In the genomic region with DNA sequence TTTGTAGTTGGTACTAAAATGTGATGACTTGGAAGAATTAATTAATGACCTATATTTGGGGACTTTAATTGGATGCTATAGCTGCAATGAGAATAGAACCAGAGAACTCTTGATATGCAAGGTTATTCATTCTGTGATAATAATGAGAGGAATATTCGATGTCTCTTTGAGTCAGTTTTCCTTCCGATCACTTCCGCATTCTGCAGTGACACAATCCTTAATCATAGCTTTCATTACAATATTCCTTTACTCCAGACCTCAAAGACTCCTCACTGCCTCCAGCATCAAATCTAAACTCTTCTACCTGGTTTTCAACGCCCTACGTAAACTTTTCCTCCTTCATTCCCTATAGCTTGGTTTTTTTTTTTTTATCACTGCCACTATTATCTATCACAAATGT, we compare ENCODE assay signal across 1 cellular context.
TF ChIP-seq lines count a peak whose summit lies in the region.

No MANE protein-coding gene starts in this region.

TF ChIP-seq in endothelial cell of umbilical vein, 7 proteins besides CTCF, POLR2A, EP300 and RAD21:
- no peak for TF ChIP-seq MYC (IDR thresholded peaks at IDR 0.05; ENCODE audit: low read depth, low read length)
- TF ChIP-seq FOS (IDR thresholded peaks at IDR 0.05; ENCODE audit: borderline replicate concordance, insufficient read depth, low read length), result peak; percentile 95
- no peak for TF ChIP-seq EZH2 (IDR thresholded peaks at IDR 0.05; ENCODE audit: borderline replicate concordance, low read depth, low read length, severe bottlenecking)
- no peak for TF ChIP-seq POLR2AphosphoS5 (IDR thresholded peaks at IDR 0.05; ENCODE audit: insufficient read depth, low read depth, low read length)
- peak; percentile 49 for TF ChIP-seq JUN (IDR thresholded peaks at IDR 0.05; ENCODE audit: borderline replicate concordance, insufficient read depth, insufficient read length, low read depth)
